8 cellular contexts compared by ENCODE assay signal in genomic region chr2:213238753-213239591, GRCh38. TPM values are rescaled to one million over a fixed set of nuclear protein-coding genes. Genes with fewer than 3 reads are reported as not detected.
DNase-seq lines count a peak whose midpoint lies in the region; ATAC-seq and TF ChIP-seq lines count a peak whose summit lies in the region.

No MANE protein-coding gene starts in this region.

- no peak overlapping the region for H2BK12ac ChIP-seq in neuronal stem cell (ENCODE audit: low read length)

- H3K4me1 Mint-ChIP-seq in activated naive CD8-positive, alpha-beta T cell treated with anti-CD3 and anti-CD28 coated beads, Interleukin-2, amount 50 U/mL, for 24 hours: peaks cover 47% of the 10 kb centered on the region
- H3K4me1 Mint-ChIP-seq in endodermal cell: peaks cover 14% of the 10 kb centered on the region

- no peak overlapping the region for H2BK120ac ChIP-seq in neuronal stem cell (ENCODE audit: low read depth, low read length)

- no CpG with 5 or more reads among the region's 4 CpGs for WGBS in neuronal stem cell (ENCODE audit: extremely low coverage in 2 of 2, insufficient read length in 2 of 2, insufficient replicate concordance in 1 of 2), 2 donors
- WGBS in endodermal cell (ENCODE audit: insufficient coverage in 1 of 2, insufficient read length in 1 of 2), 2 experiments: 81 to 86% methylated on average over 2 to 4 of the region's 4 CpGs
- WGBS in spleen, 5 donors: 52 to 70% (median 58%) methylated on average over 4 of the region's 4 CpGs

- no peaks in the 10 kb centered on the region for H3K79me2 ChIP-seq in ACC112 (ENCODE audit: control insufficient read depth, insufficient read depth, low read length, unreplicated experiment)

- no peak overlapping the region for H4K91ac ChIP-seq in neuronal stem cell (ENCODE audit: low read depth, low read length, poor library complexity)

- H2BK5ac ChIP-seq in neuronal stem cell (ENCODE audit: low read length): no peak overlapping the region

- H3K23ac ChIP-seq in neuronal stem cell (ENCODE audit: low read depth, low read length, poor library complexity): no peak overlapping the region

- H3K4me2 ChIP-seq in neuronal stem cell (ENCODE audit: insufficient read depth, low read length, poor library complexity, severe bottlenecking): no peak overlapping the region

- no peak overlapping the region for H2AK5ac ChIP-seq in neuronal stem cell (ENCODE audit: low read depth, low read length)

- no peak for TF ChIP-seq POLR2A in spleen (IDR thresholded peaks at IDR 0.05)

- peak overlapping the region; percentile 47 for H3K4me3 Mint-ChIP-seq in activated naive CD8-positive, alpha-beta T cell treated with anti-CD3 and anti-CD28 coated beads, Interleukin-2, amount 50 U/mL, for 24 hours
- H3K4me3 Mint-ChIP-seq in endodermal cell: no peak overlapping the region

- no peak overlapping the region for H4K8ac ChIP-seq in neuronal stem cell (ENCODE audit: low read depth, low read length)

- H3K9me3 ChIP-seq in neuronal stem cell (replicated peaks in 1 of 2; ENCODE audit: control insufficient read depth in 2 of 2, insufficient read depth in 1 of 2, low read depth in 1 of 2, low read length in 2 of 2): no peaks in the 10 kb centered on the region
- no peaks in the 10 kb centered on the region for H3K9me3 ChIP-seq in endodermal cell (ENCODE audit: control insufficient read depth, low read length)
- no peaks in the 10 kb centered on the region for H3K9me3 ChIP-seq in spleen

- no peak overlapping the region for H3K18ac ChIP-seq in neuronal stem cell (ENCODE audit: low read length)

- H3K9me3 Mint-ChIP-seq in activated naive CD8-positive, alpha-beta T cell treated with anti-CD3 and anti-CD28 coated beads, Interleukin-2, amount 50 U/mL, for 24 hours: no peaks in the 10 kb centered on the region
- no peaks in the 10 kb centered on the region for H3K9me3 Mint-ChIP-seq in endodermal cell

- H2AFZ ChIP-seq in ACC112 (ENCODE audit: low read length, unreplicated experiment) (peak overlapping the region; percentile 54), neuronal stem cell (ENCODE audit: low read length) (peak overlapping the region; percentile 64)

- H3K4me1 ChIP-seq in ACC112 (ENCODE audit: control insufficient read depth, insufficient read depth, low read length, unreplicated experiment) (peaks cover 54% of the 10 kb centered on the region), neuronal stem cell (ENCODE audit: control insufficient read depth in 2 of 2, insufficient read depth in 1 of 2, low read depth in 1 of 2, low read length in 2 of 2) (peaks cover 8 to 12% of the 10 kb centered on the region in 2 donors), endodermal cell (ENCODE audit: control insufficient read depth, insufficient read depth, low read length) (peaks cover 6% of the 10 kb centered on the region), spleen (peaks cover 0 to 11% (median 3%) of the 10 kb centered on the region in 6 donors)

- H3K14ac ChIP-seq in neuronal stem cell (ENCODE audit: low read length): no peak overlapping the region

- H3K27ac ChIP-seq in ACC112 (ENCODE audit: low read depth, low read length): peak overlapping the region; percentile 95
- no peak overlapping the region for H3K27ac ChIP-seq in neuronal stem cell (replicated peaks; ENCODE audit: low read length)
- H3K27ac ChIP-seq in endodermal cell (ENCODE audit: low read depth, low read length): no peak overlapping the region
- H3K27ac ChIP-seq in spleen: peak overlapping the region in 3 of 8 donors; percentile 2 to 58 (median 46)

- H3K27me3 ChIP-seq in ACC112 (ENCODE audit: insufficient read depth, low read length) (no peaks in the 10 kb centered on the region), neuronal stem cell (ENCODE audit: control insufficient read depth in 3 of 3, insufficient read depth in 3 of 3, low read depth in 1 of 3, low read length in 3 of 3) (no peaks in the 10 kb centered on the region), endodermal cell (ENCODE audit: control insufficient read depth, insufficient read depth, low read length, poor library complexity, severe bottlenecking) (no peaks in the 10 kb centered on the region), spleen (replicated peaks in 1 of 7) (peaks cover 0 to 7% (median 0%) of the 10 kb centered on the region in 7 donors)

- H3K9ac ChIP-seq in neuronal stem cell (ENCODE audit: low read depth, low read length, poor library complexity) (no peak overlapping the region), endodermal cell (ENCODE audit: extremely low read depth, low read length, poor library complexity, severe bottlenecking) (no peak overlapping the region)

- intact Hi-C loops in posterior vena cava (cut with DNase I) (no loop called here), spleen (cut with DNase I; ENCODE audit: low total_unique reads) (no loop called here)

- ATAC-seq in GM18873 (IDR thresholded peaks at IDR 0.05; ENCODE audit: low FRiP score, unreplicated experiment) (peak; percentile 39), HG03135 (IDR thresholded peaks at IDR 0.05; ENCODE audit: unreplicated experiment) (peak; percentile 39)
- ATAC-seq in activated naive CD8-positive, alpha-beta T cell treated with anti-CD3 and anti-CD28 coated beads, Interleukin-2, amount 50 U/mL, for 24 hours: no peak

- no peak for TF ChIP-seq CTCF in endodermal cell (conservative IDR thresholded peaks at IDR 0.05)
- TF ChIP-seq CTCF in spleen (IDR thresholded peaks at IDR 0.05 in 8 of 11, conservative IDR thresholded peaks at IDR 0.05 in 3 of 11): no peak

- H3K36me3 ChIP-seq in ACC112 (ENCODE audit: insufficient read depth, low read length): no peaks in the 10 kb centered on the region
- no peaks in the 10 kb centered on the region for H3K36me3 ChIP-seq in neuronal stem cell (replicated peaks in 1 of 2; ENCODE audit: control insufficient read depth in 2 of 2, insufficient read depth in 2 of 2, low read length in 2 of 2)
- no peaks in the 10 kb centered on the region for H3K36me3 ChIP-seq in endodermal cell (ENCODE audit: control insufficient read depth, insufficient read depth, low read length)
- no peaks in the 10 kb centered on the region for H3K36me3 ChIP-seq in spleen

- no peak for DNase-seq in activated naive CD8-positive, alpha-beta T cell treated with anti-CD3 and anti-CD28 coated beads, Interleukin-2, amount 50 U/mL, for 24 hours
- no peak for DNase-seq in neuronal stem cell (ENCODE audit: low spot score)
- no peak for DNase-seq in endodermal cell
- no peak for DNase-seq in posterior vena cava (ENCODE audit: low spot score)
- DNase-seq in spleen: no peak

- H3K4ac ChIP-seq in neuronal stem cell (ENCODE audit: low read length): no peak overlapping the region

- H3K27ac Mint-ChIP-seq in activated naive CD8-positive, alpha-beta T cell treated with anti-CD3 and anti-CD28 coated beads, Interleukin-2, amount 50 U/mL, for 24 hours: peak overlapping the region; percentile 70
- H3K27ac Mint-ChIP-seq in endodermal cell: no peak overlapping the region

- H3K4me3 ChIP-seq in ACC112 (ENCODE audit: low read depth, low read length) (peak overlapping the region; percentile 61), neuronal stem cell (ENCODE audit: low read length in 2 of 2) (no peak overlapping the region), endodermal cell (ENCODE audit: low read length) (no peak overlapping the region), spleen (no peak overlapping the region)

- peaks cover 6% of the 10 kb centered on the region for H3K27me3 Mint-ChIP-seq in activated naive CD8-positive, alpha-beta T cell treated with anti-CD3 and anti-CD28 coated beads, Interleukin-2, amount 50 U/mL, for 24 hours
- H3K27me3 Mint-ChIP-seq in endodermal cell (ENCODE audit: insufficient read depth): no peaks in the 10 kb centered on the region

- H3K36me3 Mint-ChIP-seq in activated naive CD8-positive, alpha-beta T cell treated with anti-CD3 and anti-CD28 coated beads, Interleukin-2, amount 50 U/mL, for 24 hours (ENCODE audit: low read depth): no peaks in the 10 kb centered on the region
- H3K36me3 Mint-ChIP-seq in endodermal cell (ENCODE audit: low read depth): no peaks in the 10 kb centered on the region

- H2BK15ac ChIP-seq in neuronal stem cell (ENCODE audit: low read length): no peak overlapping the region

- no peaks in the 10 kb centered on the region for H3K79me1 ChIP-seq in neuronal stem cell (ENCODE audit: low read depth, low read length)

RNA-seq across cellular contexts. Expression of gene SPAG16, which starts 45.3 kb away (rescaled TPM):
- 49.9 TPM for polyA plus RNA-seq in neuronal stem cell (2013, experiment 1 of 2)
- polyA plus RNA-seq in neuronal stem cell (2013, experiment 2 of 2): 50.5 TPM
- total RNA-seq in endodermal cell (10 to 100 TPM; 27.8 to 38.2 TPM), posterior vena cava (10 to 100 TPM; 23.0 to 28.8 TPM), spleen (10 to 100 TPM in 6 of 7 donors, 1 to 10 TPM in 1; 9.8 to 19.7 (median 13.5) TPM)
- polyA plus RNA-seq in endodermal cell (2013, experiment 1 of 2): 38.1 TPM
- polyA plus RNA-seq in endodermal cell (2013, experiment 2 of 2): 33.2 TPM
- 10 to 100 TPM in 2 of 3 donors, 1 to 10 TPM in 1; 9.0 to 12.2 (median 12.0) TPM for polyA plus RNA-seq in spleen
